7 cellular contexts compared by ENCODE assay signal in the genomic region with DNA sequence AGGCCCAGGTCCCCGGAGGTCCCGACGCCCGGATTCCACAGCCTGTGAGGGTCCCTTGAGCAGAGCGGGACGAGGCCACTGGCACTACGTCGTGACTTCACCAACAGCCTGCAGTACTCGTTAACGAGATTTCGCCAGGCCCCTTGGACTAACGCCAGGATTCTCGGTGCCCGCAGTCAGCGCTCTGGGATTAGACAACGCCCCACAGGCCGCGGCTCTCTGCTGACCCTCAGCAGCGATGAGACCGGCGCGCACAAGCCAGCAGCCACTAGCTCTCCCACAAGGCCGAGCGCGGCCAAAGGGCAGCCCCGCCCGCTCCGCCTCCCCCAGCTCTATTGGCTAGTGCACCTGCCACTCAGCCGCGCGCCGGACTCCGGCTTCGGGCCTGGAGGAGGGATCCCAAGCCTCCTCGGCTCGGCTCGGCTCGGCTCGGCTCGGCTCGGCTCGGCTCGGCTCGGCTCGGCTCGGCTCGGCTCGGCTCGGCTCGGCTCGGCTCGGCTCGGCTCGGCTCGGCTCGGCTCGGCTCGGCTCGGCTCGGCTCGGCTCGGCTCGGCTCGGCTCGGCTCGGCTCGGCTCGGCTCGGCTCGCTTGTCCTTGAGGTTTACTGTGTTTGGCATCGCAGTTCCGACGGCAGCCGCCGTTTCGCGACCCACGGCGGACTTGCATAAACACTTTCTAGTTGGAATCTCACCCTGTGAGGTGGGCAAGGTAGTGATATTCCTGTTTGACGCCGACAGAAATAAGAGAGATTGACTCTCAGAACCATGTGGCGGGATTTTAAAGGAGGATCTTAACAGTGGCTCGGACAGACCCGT.
A peak's percentile ranks its signal among the peaks of the same experiment; 100 is the strongest.
DNase-seq lines count a peak whose midpoint lies in the region; ATAC-seq and TF ChIP-seq lines count a peak whose summit lies in the region.

No MANE protein-coding gene starts in this region.

- no peak for TF ChIP-seq CTCF in retinal pigment epithelial cell (conservative IDR thresholded peaks at IDR 0.05; ENCODE audit: low read depth, low read length)

- ATAC-seq in GM18505 (IDR thresholded peaks at IDR 0.05; ENCODE audit: unreplicated experiment) = peak; percentile 100
- ATAC-seq in HG02938 (IDR thresholded peaks at IDR 0.05; ENCODE audit: unreplicated experiment) = peak; percentile 98

- peak overlapping the region; percentile 67 for H3K4me3 ChIP-seq in retinal pigment epithelial cell (ENCODE audit: low read length)

- DNase-seq in NCI-H1694 treated with DMSO at 0.1 percent for 48 hours (lab: John Stamatoyannopoulos, UW) (peak; percentile 56), T-helper 9 cell (peak; percentile 91), astrocyte of the hippocampus (ENCODE audit: low read depth, low spot score) (peak; percentile 98), hippocampal formation (lab: John Stamatoyannopoulos, UW) (peak; percentile 94 to 97), retinal pigment epithelial cell (ENCODE audit: low read depth) (peak; percentile 94)

- TF ChIP-seq POLR2A in GM18505 (IDR thresholded peaks at IDR 0.05; ENCODE audit: borderline replicate concordance, extremely low read depth, insufficient read depth, insufficient read length) = peak; percentile 95

Comparison
In these comparisons a context has a peak if more than half of its experiments do, and no peak if none do; other contexts are left out.
1. Peak in every context shown above with its lines: DNase-seq, ATAC-seq and H3K4me3 ChIP-seq.